In the genomic region with DNA sequence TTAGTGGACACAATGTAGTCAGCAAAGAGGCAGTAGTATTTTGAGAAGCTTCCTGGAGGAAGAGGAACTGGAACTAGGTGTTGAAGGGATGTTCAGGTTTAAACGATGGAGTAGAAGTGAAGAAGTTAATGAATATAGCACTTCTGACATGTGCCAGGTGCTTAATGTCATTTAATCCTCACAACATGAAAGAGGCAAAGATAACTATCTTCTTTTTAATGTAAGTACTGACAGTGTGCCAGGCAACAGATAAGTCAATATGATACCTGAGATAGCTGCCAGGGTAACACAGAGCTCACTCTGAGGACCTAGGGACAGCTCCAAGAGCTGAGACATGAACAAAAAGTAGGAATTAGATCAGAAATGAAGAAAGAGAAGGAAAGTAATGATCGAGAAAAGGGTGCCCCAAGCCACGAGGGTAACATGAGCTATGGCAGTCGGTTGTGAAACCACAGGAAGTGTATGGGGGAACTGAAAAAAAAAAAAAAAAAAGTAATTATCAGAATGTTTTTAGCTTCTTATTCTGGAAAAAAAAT, we compare ENCODE assay signal across 8 cellular contexts.
DNase-seq lines count a peak whose midpoint lies in the region; ATAC-seq and TF ChIP-seq lines count a peak whose summit lies in the region.

No MANE protein-coding gene starts in this region.

- intact Hi-C loops in activated T-helper 1 cell treated with anti-CD3 and anti-CD28 coated beads, Interleukin-12 subunit alpha, Interleukin-12 subunit beta, Interleukin-2, Interleukin-4 antibody, amounts not matched to agents 30 ng/mL and 10 ng/mL and 1 ng/mL, durations not matched to agents 14 hours and 24 hours and 36 hours (cut with micrococcal nuclease), result no loop called here
- intact Hi-C loops in Caco-2 (cut with micrococcal nuclease; ENCODE audit: unreplicated experiment), result no loop called here

- peaks cover 2% of the 10 kb centered on the region for H3K36me3 Mint-ChIP-seq in activated T-helper 1 cell treated with anti-CD3 and anti-CD28 coated beads, Interleukin-12 subunit alpha, Interleukin-12 subunit beta, Interleukin-2, Interleukin-4 antibody, amounts not matched to agents 30 ng/mL and 10 ng/mL and 1 ng/mL, durations not matched to agents 14 hours and 24 hours and 36 hours (ENCODE audit: low read depth)
- H3K36me3 Mint-ChIP-seq in Caco-2 (ENCODE audit: insufficient read depth, unreplicated experiment), result no peaks in the 10 kb centered on the region

- H3K9me3 Mint-ChIP-seq in activated T-helper 1 cell treated with anti-CD3 and anti-CD28 coated beads, Interleukin-12 subunit alpha, Interleukin-12 subunit beta, Interleukin-2, Interleukin-4 antibody, amounts not matched to agents 30 ng/mL and 10 ng/mL and 1 ng/mL, durations not matched to agents 14 hours and 24 hours and 36 hours, result no peaks in the 10 kb centered on the region
- H3K9me3 Mint-ChIP-seq in Caco-2 (ENCODE audit: unreplicated experiment), result peaks cover 3% of the 10 kb centered on the region

- H3K27ac ChIP-seq in Karpas-422 (ENCODE audit: low read length) (no peak overlapping the region), right atrium auricular region (no peak overlapping the region)

- CTCF ChIA-PET in Caco-2 (lab: Charles Lee), result no interaction called here

- H3K9me3 ChIP-seq in Karpas-422 (ENCODE audit: low read length) (no peaks in the 10 kb centered on the region), Caco-2 (no peaks in the 10 kb centered on the region), right atrium auricular region (no peaks in the 10 kb centered on the region)

- H3K4me3 ChIP-seq in GM08714 (ENCODE audit: low read length) (peak overlapping the region; percentile 35; the same call in 1 of the 2 replicates), Karpas-422 (ENCODE audit: low read length) (peak overlapping the region; percentile 13; the same call in 1 of the 2 replicates), Caco-2 (ENCODE audit: low read depth, low read length) (no peak overlapping the region), right atrium auricular region (no peak overlapping the region)

- H3K27ac Mint-ChIP-seq in activated T-helper 1 cell treated with anti-CD3 and anti-CD28 coated beads, Interleukin-12 subunit alpha, Interleukin-12 subunit beta, Interleukin-2, Interleukin-4 antibody, amounts not matched to agents 30 ng/mL and 10 ng/mL and 1 ng/mL, durations not matched to agents 14 hours and 24 hours and 36 hours, result peak overlapping the region; percentile 18
- no peak overlapping the region for H3K27ac Mint-ChIP-seq in Caco-2 (ENCODE audit: unreplicated experiment)

- no TSS peak for BruUV-seq in Caco-2 (replicated peaks; lab: Mats Ljungman, UMichigan)

- POLR2A ChIA-PET in Caco-2 (lab: Charles Lee), result no interaction called here

- H4K20me1 ChIP-seq in Karpas-422 (ENCODE audit: insufficient read depth, low read depth, low read length), result no peaks in the 10 kb centered on the region

- H3K4me1 ChIP-seq in Karpas-422 (ENCODE audit: low read length), result peaks cover 12% of the 10 kb centered on the region
- no peaks in the 10 kb centered on the region for H3K4me1 ChIP-seq in Caco-2
- no peaks in the 10 kb centered on the region for H3K4me1 ChIP-seq in right atrium auricular region

- no peak for TF ChIP-seq CTCF in Caco-2 (IDR thresholded peaks at IDR 0.05; ENCODE audit: insufficient read depth in 1 of 2, low read depth in 1 of 2, low read length in 1 of 2, severe bottlenecking in 1 of 2, unreplicated experiment in 1 of 2)
- TF ChIP-seq CTCF in right atrium auricular region (IDR thresholded peaks at IDR 0.05), result no peak

- no peaks in the 10 kb centered on the region for H3K9me2 ChIP-seq in Karpas-422 (replicated peaks; ENCODE audit: insufficient read depth, low read length)

- ATAC-seq in GM21526 (IDR thresholded peaks at IDR 0.05; ENCODE audit: low FRiP score, unreplicated experiment), result peak; percentile 69

- no peaks in the 10 kb centered on the region for H3K79me2 ChIP-seq in Karpas-422 (ENCODE audit: low read length)

- no peak overlapping the region for H2AFZ ChIP-seq in Karpas-422 (ENCODE audit: low read length)

- no peaks in the 10 kb centered on the region for H3K27me3 Mint-ChIP-seq in activated T-helper 1 cell treated with anti-CD3 and anti-CD28 coated beads, Interleukin-12 subunit alpha, Interleukin-12 subunit beta, Interleukin-2, Interleukin-4 antibody, amounts not matched to agents 30 ng/mL and 10 ng/mL and 1 ng/mL, durations not matched to agents 14 hours and 24 hours and 36 hours (ENCODE audit: insufficient read depth)
- H3K27me3 Mint-ChIP-seq in Caco-2 (ENCODE audit: insufficient read depth, unreplicated experiment), result peaks cover 15% of the 10 kb centered on the region

- DNase-seq in Karpas-422, result peak; percentile 52
- DNase-seq in activated T-helper 1 cell treated with anti-CD3 and anti-CD28 coated beads, Interleukin-12 subunit alpha, Interleukin-12 subunit beta, Interleukin-2, Interleukin-4 antibody, amounts not matched to agents 30 ng/mL and 10 ng/mL and 1 ng/mL, durations not matched to agents 14 hours and 24 hours and 36 hours (ENCODE audit: low spot score), result no peak
- no peak for DNase-seq in Caco-2
- no peak for DNase-seq in right atrium auricular region (ENCODE audit: low spot score)
- DNase-seq in cerebellar cortex (ENCODE audit: low spot score), result no peak
- DNase-seq in NCI-H1694 treated with DMSO at 0.1 percent for 48 hours (lab: John Stamatoyannopoulos, UW), result no peak

- H3K27me3 ChIP-seq in Karpas-422 (ENCODE audit: low read length), result no peaks in the 10 kb centered on the region
- no peaks in the 10 kb centered on the region; the same call in 1 of the 2 replicates for H3K27me3 ChIP-seq in Caco-2 (replicated peaks; ENCODE audit: control insufficient read depth, insufficient read depth, low read length)
- H3K27me3 ChIP-seq in right atrium auricular region, result no peaks in the 10 kb centered on the region

- H3K4me1 Mint-ChIP-seq in activated T-helper 1 cell treated with anti-CD3 and anti-CD28 coated beads, Interleukin-12 subunit alpha, Interleukin-12 subunit beta, Interleukin-2, Interleukin-4 antibody, amounts not matched to agents 30 ng/mL and 10 ng/mL and 1 ng/mL, durations not matched to agents 14 hours and 24 hours and 36 hours (ENCODE audit: low read depth), result peaks cover 22% of the 10 kb centered on the region
- H3K4me1 Mint-ChIP-seq in Caco-2 (ENCODE audit: low read depth, unreplicated experiment), result no peaks in the 10 kb centered on the region

- H3K4me2 ChIP-seq in Karpas-422 (ENCODE audit: low read depth, low read length, poor library complexity, severe bottlenecking), result peak overlapping the region; percentile 47

- no peak overlapping the region for H3K4me3 Mint-ChIP-seq in activated T-helper 1 cell treated with anti-CD3 and anti-CD28 coated beads, Interleukin-12 subunit alpha, Interleukin-12 subunit beta, Interleukin-2, Interleukin-4 antibody, amounts not matched to agents 30 ng/mL and 10 ng/mL and 1 ng/mL, durations not matched to agents 14 hours and 24 hours and 36 hours
- H3K4me3 Mint-ChIP-seq in Caco-2 (ENCODE audit: unreplicated experiment), result no peak overlapping the region

- H3K9ac ChIP-seq in Karpas-422 (ENCODE audit: low read length), result no peak overlapping the region

- H3K36me3 ChIP-seq in Karpas-422 (ENCODE audit: insufficient read depth, low read length) (no peaks in the 10 kb centered on the region), Caco-2 (ENCODE audit: control insufficient read depth, insufficient read depth, low read length) (no peaks in the 10 kb centered on the region), right atrium auricular region (no peaks in the 10 kb centered on the region)

Comparison
In these comparisons a context has a peak if more than half of its experiments do, and no peak if none do; other contexts are left out.
1. H3K4me3 ChIP-seq: peak in GM08714 (single experiment) and Karpas-422 (single experiment); none in Caco-2 (single experiment) and right atrium auricular region (0 of 2).